Comparison of ENCODE assay signal across 24 cellular contexts in genomic region chr13:51179432-51179971, GRCh38. TPM values are rescaled to one million over a fixed set of nuclear protein-coding genes. Genes with fewer than 3 reads are reported as not detected.
DNase-seq lines count a peak whose midpoint lies in the region; FAIRE-seq and TF ChIP-seq lines count a peak whose summit lies in the region.
"Had no signal": no experiment of that assay in that cellular context is flagged by ENCODE, and none has a peak within 500 bp of the region (broad histone marks: within the 10 kb centered on the region; RNA-seq: fewer than 3 reads in every experiment).

No MANE protein-coding gene starts in this region.

- peaks cover 46% of the 10 kb centered on the region for H3K4me1 ChIP-seq in HUES48 (ENCODE audit: control insufficient read depth, insufficient read depth, low read length)
- peaks cover 7 to 12% (median 10%) of the 10 kb centered on the region in 4 experiments; a peak in 6 of 7 replicates for H3K4me1 ChIP-seq in H1 (replicated peaks in 1 of 4; ENCODE audit: control insufficient read depth in 3 of 4, insufficient read depth in 4 of 4, low read length in 3 of 4)
- no peaks in the 10 kb centered on the region for H3K4me1 ChIP-seq in vagina
- H3K4me1 ChIP-seq: A549; BLaER1 treated with 17β-estradiol and CSF1 and Interleukin-3, amounts not matched to agents 10 nM and 100 nM; Caco-2 had no signal

- no peak overlapping the region for H3K4me2 ChIP-seq in H1 (ENCODE audit: insufficient read depth in 1 of 2, low read depth in 2 of 2, low read length in 2 of 2)
- H3K4me2 ChIP-seq: A549; BLaER1 treated with 17β-estradiol and CSF1 and Interleukin-3, amounts not matched to agents 10 nM and 100 nM had no signal

- TF ChIP-seq EP300 in H1 (IDR thresholded peaks at IDR 0.05; ENCODE audit: borderline replicate concordance in 1 of 2, low read depth in 2 of 2, low read length in 2 of 2) = no peak

- H2BK12ac ChIP-seq in H1 (ENCODE audit: low read depth, low read length) = no peak overlapping the region

- H2BK5ac ChIP-seq in H1 (ENCODE audit: low read depth, low read length) = no peak overlapping the region

- H2BK20ac ChIP-seq in H1 (ENCODE audit: low read length) = no peak overlapping the region

- no peak for TF ChIP-seq RAD21 in H1 (IDR thresholded peaks at IDR 0.05 in 1 of 2, conservative IDR thresholded peaks at IDR 0.05 in 1 of 2; ENCODE audit: low read depth in 2 of 2, low read length in 2 of 2)

- no peak for TF ChIP-seq CTCF in D721Med (IDR thresholded peaks at IDR 0.05; ENCODE audit: insufficient read depth, missing control alignments)
- no peak for TF ChIP-seq CTCF in H1 (IDR thresholded peaks at IDR 0.05; ENCODE audit: control extremely low read depth in 1 of 3, insufficient read depth in 1 of 3, low read depth in 1 of 3, low read length in 3 of 3)
- TF ChIP-seq CTCF in vagina (IDR thresholded peaks at IDR 0.05) = no peak

- H3K14ac ChIP-seq in H1 (ENCODE audit: insufficient read length) = no peak overlapping the region

- FAIRE-seq in D721Med (lab: Jason Lieb, UNC) = peak; percentile 66
- FAIRE-seq in H1 (lab: Jason Lieb, UNC) = no peak
- FAIRE-seq: A549, GM12878, GM12892, GM18507 had no signal

- CTCF ChIA-PET in H1 (lab: Charles Lee; ENCODE audit: partially characterized antibody) = interaction anchor here (1.0 to 1.3 kb wide), 4 partner anchors 23 to 107 kb away, joined by 3 to 4 read pairs (median 3); no protein-coding TSS in a partner anchor

- 85% methylated on average over 5 of the region's 5 CpGs; no CpG with 5 or more reads in 1 of the 2 experiments for WGBS in H1 (ENCODE audit: extremely low coverage in 1 of 2, insufficient coverage in 1 of 2, insufficient read length in 1 of 2, insufficient replicate concordance in 2 of 2, low coverage in 1 of 2, low lambda C conversion rate in 2 of 2, missing lambda C conversion rate in 1 of 2), 2 experiments

- H3K23ac ChIP-seq in H1 (ENCODE audit: insufficient read length) = no peak overlapping the region

- POLR2A ChIA-PET in H1 (lab: Charles Lee; ENCODE audit: partially characterized antibody) = interaction anchor here (0.6 to 13.8 kb wide), 29 partner anchors 11 to 362 kb away, joined by 3 to 494 read pairs (median 6); partner anchors contain the start of genes C13orf42 and FAM124A

- H3K9me3 ChIP-seq in HUES48 (ENCODE audit: control insufficient read depth, insufficient read depth, low read length) (no peaks in the 10 kb centered on the region), H1 (ENCODE audit: insufficient read depth in 2 of 2, low read depth in 1 of 2, low read length in 1 of 2) (no peaks in the 10 kb centered on the region), vagina (no peaks in the 10 kb centered on the region)
- H3K9me3 ChIP-seq: A549 had no signal

- peak in 1 of 2 experiments; percentile 47; a peak in 1 of 3 replicates for TF ChIP-seq POLR2A in H1 (IDR thresholded peaks at IDR 0.05; ENCODE audit: control extremely low read depth in 1 of 2, low read depth in 2 of 2, low read length in 2 of 2)
- TF ChIP-seq POLR2A in vagina (IDR thresholded peaks at IDR 0.05) = no peak

- H3K27me3 ChIP-seq in HUES48 (ENCODE audit: control insufficient read depth, insufficient read depth, low read length) = no peaks in the 10 kb centered on the region
- no peaks in the 10 kb centered on the region for H3K27me3 ChIP-seq in H1 (replicated peaks in 1 of 4; ENCODE audit: control insufficient read depth in 3 of 4, extremely low read depth in 1 of 4, insufficient read depth in 3 of 4, low read length in 3 of 4)
- H3K27me3 ChIP-seq in vagina = no peaks in the 10 kb centered on the region
- H3K27me3 ChIP-seq: BLaER1 treated with 17β-estradiol and CSF1 and Interleukin-3, amounts not matched to agents 10 nM and 100 nM had no signal

- intact Hi-C loops in vagina (cut with DNase I) = no loop called here

- peaks cover 2 to 4% of the 10 kb centered on the region in 2 experiments for H4K20me1 ChIP-seq in H1 (replicated peaks in 1 of 2; ENCODE audit: control insufficient read depth in 1 of 2, insufficient read depth in 2 of 2, low read length in 2 of 2)
- H4K20me1 ChIP-seq: BLaER1 treated with 17β-estradiol and CSF1 and Interleukin-3, amounts not matched to agents 10 nM and 100 nM had no signal

- H3K4me3 ChIP-seq in HUES48 (ENCODE audit: low read depth, low read length) (no peak overlapping the region), H1 (ENCODE audit: extremely low read depth in 1 of 4, insufficient read depth in 2 of 4, low read depth in 3 of 4, low read length in 4 of 4) (no peak overlapping the region), vagina (no peak overlapping the region)
- H3K4me3 ChIP-seq: A549; BLaER1 treated with 17β-estradiol and CSF1 and Interleukin-3, amounts not matched to agents 10 nM and 100 nM; GM12878 had no signal

- H2BK120ac ChIP-seq in H1 (replicated peaks; ENCODE audit: low read depth, low read length) = no peak overlapping the region

- no peak for DNase-seq in D721Med (ENCODE audit: insufficient read length, low spot score)
- no peak for DNase-seq in H1 (ENCODE audit: low read depth in 1 of 2, low spot score in 2 of 2)
- no peak for DNase-seq in vagina (ENCODE audit: extremely low spot score in 2 of 2)
- DNase-seq in NCI-H1436 treated with DMSO at 0.1 percent for 48 hours (lab: John Stamatoyannopoulos, UW) = no peak
- DNase-seq: AML-193; Caco-2; Calu3; CD4-positive, alpha-beta T cell; CD8-positive, alpha-beta T cell; DMS 273 treated with DMSO at 0.1 percent for 48 hours; DMS153; DMS53; DMS79; DND-41; EL; GDM1 had no signal

- H3K36me3 ChIP-seq in HUES48 (ENCODE audit: control insufficient read depth, insufficient read depth, low read length) (peaks cover 59% of the 10 kb centered on the region), H1 (ENCODE audit: control insufficient read depth in 2 of 4, insufficient read depth in 4 of 4, low read length in 3 of 4) (peaks cover 31 to 75% (median 54%) of the 10 kb centered on the region in 4 experiments), vagina (no peaks in the 10 kb centered on the region)
- H3K36me3 ChIP-seq: BLaER1 treated with 17β-estradiol and CSF1 and Interleukin-3, amounts not matched to agents 10 nM and 100 nM had no signal

- H3K79me1 ChIP-seq in H1 (ENCODE audit: low read depth, low read length) = no peaks in the 10 kb centered on the region

- H3K9ac ChIP-seq in HUES48 (ENCODE audit: low read depth, low read length) (no peak overlapping the region), H1 (replicated peaks in 1 of 4; ENCODE audit: extremely low read depth in 1 of 4, low read depth in 3 of 4, low read length in 3 of 4) (no peak overlapping the region)
- H3K9ac ChIP-seq: BLaER1 treated with 17β-estradiol and CSF1 and Interleukin-3, amounts not matched to agents 10 nM and 100 nM had no signal

- H2AK5ac ChIP-seq in H1 (ENCODE audit: low read depth, low read length) = no peak overlapping the region

- no peak overlapping the region for H2AFZ ChIP-seq in H1 (ENCODE audit: low read length)

- no peak overlapping the region for H3K4ac ChIP-seq in H1 (replicated peaks; ENCODE audit: insufficient read length, low read depth, low read length)

- H4K91ac ChIP-seq in H1 (replicated peaks; ENCODE audit: insufficient read length, low read length) = no peak overlapping the region

- peaks cover 3 to 10% of the 10 kb centered on the region in 2 experiments; a peak in 2 of 4 replicates for H3K79me2 ChIP-seq in H1 (ENCODE audit: control insufficient read depth in 1 of 2, insufficient read depth in 2 of 2, low read length in 2 of 2)

- H3K23me2 ChIP-seq in H1 (ENCODE audit: low read depth, low read length) = peaks cover 3% of the 10 kb centered on the region; the same call in 1 of the 2 replicates

- no peak overlapping the region for H4K8ac ChIP-seq in H1 (ENCODE audit: extremely low read depth, insufficient read depth, low read length)

- H3K27ac ChIP-seq in HUES48 (ENCODE audit: low read depth, low read length) (peak overlapping the region; percentile 52), H1 (ENCODE audit: low read depth, low read length) (no peak overlapping the region), vagina (no peak overlapping the region)
- H3K27ac ChIP-seq: 22Rv1; A549; BLaER1 treated with 17β-estradiol and CSF1 and Interleukin-3, amounts not matched to agents 10 nM and 100 nM; C4-2B had no signal

- H4K5ac ChIP-seq in H1 (ENCODE audit: insufficient read length, low read depth, low read length) = no peak overlapping the region

- H2BK15ac ChIP-seq in H1 (ENCODE audit: low read length) = no peak overlapping the region

- H3K56ac ChIP-seq in H1 (replicated peaks; ENCODE audit: insufficient read length, low read depth, low read length) = no peak overlapping the region

- H3K18ac ChIP-seq in H1 (ENCODE audit: extremely low read depth, low read length) = no peak overlapping the region

TF ChIP-seq in H1, 55 proteins besides CTCF, POLR2A, EP300 and RAD21 (continues in another document):
- no peak for TF ChIP-seq SP1 (IDR thresholded peaks at IDR 0.05; ENCODE audit: low read depth, low read length)
- TF ChIP-seq POLR2AphosphoS5 (IDR thresholded peaks at IDR 0.05; ENCODE audit: low read depth, low read length) = peak; percentile 84; the same call in 1 of the 2 replicates
- TF ChIP-seq TCF12 (IDR thresholded peaks at IDR 0.05; ENCODE audit: low read depth, low read length) = no peak
- TF ChIP-seq CHD2 (IDR thresholded peaks at IDR 0.05; ENCODE audit: low read length) = peak; percentile 5; the same call in 1 of the 2 replicates
- TF ChIP-seq BCL11A (IDR thresholded peaks at IDR 0.05; ENCODE audit: low read depth in 2 of 2, low read length in 2 of 2) = no peak
- TF ChIP-seq SRF (IDR thresholded peaks at IDR 0.05; ENCODE audit: low read depth, low read length) = no peak
- TF ChIP-seq JUND (IDR thresholded peaks at IDR 0.05; ENCODE audit: low read length) = no peak
- no peak for TF ChIP-seq ZNF274 (IDR thresholded peaks at IDR 0.05; ENCODE audit: borderline replicate concordance, extremely low read depth, low read length)
- no peak for TF ChIP-seq KDM1A (IDR thresholded peaks at IDR 0.05; ENCODE audit: borderline replicate concordance, low read length)
- no peak for TF ChIP-seq PHF8 (conservative IDR thresholded peaks at IDR 0.05; ENCODE audit: low read depth, low read length)

RNA-seq across cellular contexts. Expression of gene FAM124A, which starts 42.7 kb away (rescaled TPM):
- total RNA-seq in H1 (2021; fragmentation: NEBNext Ultra II Directional; extraction: Animal tissue kit (Norgen Biotek cat#: 25700)) = 47.1 and 49.9 TPM in 2 replicates
- polyA plus RNA-seq in H1 (2011; rRNA removed) = 40.7 and 47.1 TPM in 2 replicates
- polyA plus RNA-seq in H1 (2011; cell fraction: cytosol; rRNA removed) = 27.7 TPM
- polyA plus RNA-seq in H1 (2011; cell fraction: nucleus; rRNA removed) = 38.7 TPM
- polyA plus RNA-seq in H1 (2012, experiment 1 of 2) = 29.0 to 33.9 TPM (median 30.6 TPM) in 4 replicates
- 16.3 TPM for polyA plus RNA-seq in H1 (2012, experiment 2 of 2)
- 32.9 TPM for polyA plus RNA-seq in H1 (2013, experiment 1 of 2)
- polyA plus RNA-seq in H1 (2013, experiment 2 of 2) = 34.6 TPM
- 38.0 and 39.6 TPM in 2 replicates for polyA minus RNA-seq in H1 (2011; rRNA and poly(A)+ RNA removed)
- polyA minus RNA-seq in H1 (2011; cell fraction: cytosol; rRNA and poly(A)+ RNA removed) = 34.9 TPM
- 78.7 TPM for polyA minus RNA-seq in H1 (2011; cell fraction: nucleus; rRNA and poly(A)+ RNA removed)
- 5.4 TPM for total RNA-seq in vagina
- total RNA-seq: CD4-positive, alpha-beta T cell; GM12878 had no signal
- polyA plus RNA-seq: GM12878 had no signal
